ENCODE assay signal across 31 cellular contexts in the genomic region with DNA sequence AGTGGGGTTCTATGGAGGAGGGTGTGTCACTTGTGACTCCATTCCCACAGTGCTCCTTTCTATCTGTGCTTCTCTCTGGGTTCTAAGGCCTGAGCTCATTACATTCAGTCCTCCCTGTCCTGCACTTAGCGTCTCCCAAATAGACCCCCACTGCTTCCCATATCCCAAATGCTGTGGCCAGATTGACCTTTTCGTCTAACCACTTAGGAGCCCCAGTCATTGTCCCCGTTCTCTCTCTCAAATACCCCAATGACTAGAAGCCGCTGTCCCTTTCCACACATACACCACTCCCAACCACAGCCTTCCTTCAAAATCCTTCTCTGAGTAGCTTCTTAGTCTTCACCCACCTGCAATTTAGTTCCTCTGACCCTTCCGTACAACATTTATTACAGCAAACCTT.
A peak's percentile ranks its signal among the peaks of the same experiment; 100 is the strongest.
DNase-seq lines count a peak whose midpoint lies in the region; ATAC-seq and TF ChIP-seq lines count a peak whose summit lies in the region.
"Had no signal": no experiment of that assay in that cellular context is flagged by ENCODE, and none has a peak within 500 bp of the region (broad histone marks: within the 10 kb centered on the region; RNA-seq: fewer than 3 reads in every experiment).

No MANE protein-coding gene starts in this region.

- WGBS in esophagus muscularis mucosa = 93% methylated on average over 5 of the region's 5 CpGs

- CTCF ChIA-PET in activated CD8-positive, alpha-beta memory T cell treated with anti-CD3 and anti-CD28 coated beads, Interleukin-2, amount 10 ng/mL, durations not matched to agents 7 days and 5 days (lab: Charles Lee) = no interaction called here

- no peak for TF ChIP-seq EP300 in esophagus muscularis mucosa (IDR thresholded peaks at IDR 0.05)

- no peaks in the 10 kb centered on the region for H3K9me3 ChIP-seq in esophagus muscularis mucosa
- H3K9me3 ChIP-seq: A549, BE2C, BLaER1 had no signal

- no peaks in the 10 kb centered on the region for H3K9me3 Mint-ChIP-seq in activated CD8-positive, alpha-beta memory T cell treated with anti-CD3 and anti-CD28 coated beads, Interleukin-2, amount 10 ng/mL, durations not matched to agents 7 days and 5 days (ENCODE audit: low read depth)
- H3K9me3 Mint-ChIP-seq: CD4-positive, alpha-beta T cell; CD4-positive, CD25-positive, alpha-beta regulatory T cell; CD8-positive, alpha-beta memory T cell; CD8-positive, alpha-beta T cell had no signal

- H3K27ac Mint-ChIP-seq in activated CD8-positive, alpha-beta memory T cell treated with anti-CD3 and anti-CD28 coated beads, Interleukin-2, amount 10 ng/mL, durations not matched to agents 7 days and 5 days = no peak overlapping the region
- H3K27ac Mint-ChIP-seq: B cell; CD14-positive monocyte; CD4-positive, alpha-beta memory T cell; CD4-positive, alpha-beta T cell; CD8-positive, alpha-beta memory T cell; CD8-positive, alpha-beta T cell had no signal

- no peak for TF ChIP-seq POLR2A in esophagus muscularis mucosa (IDR thresholded peaks at IDR 0.05; ENCODE audit: low read depth)

- peaks cover 0 to 17% (median 0%) of the 10 kb centered on the region in 4 donors for H3K27me3 ChIP-seq in esophagus muscularis mucosa
- H3K27me3 ChIP-seq: BE2C; BLaER1; BLaER1 treated with 17β-estradiol and CSF1 and Interleukin-3, amounts not matched to agents 10 nM and 100 nM had no signal

- ATAC-seq in activated CD8-positive, alpha-beta memory T cell treated with anti-CD3 and anti-CD28 coated beads, Interleukin-2, amount 10 ng/mL, durations not matched to agents 7 days and 5 days = no peak
- ATAC-seq: A549; CD8-positive, alpha-beta T cell had no signal

- no peaks in the 10 kb centered on the region for H3K4me1 ChIP-seq in esophagus muscularis mucosa
- H3K4me1 ChIP-seq: A549, BE2C, BLaER1, Caco-2 had no signal

- H3K4me3 ChIP-seq in esophagus muscularis mucosa = no peak overlapping the region
- H3K4me3 ChIP-seq: A549; BLaER1; BLaER1 treated with 17β-estradiol and CSF1 and Interleukin-3, amounts not matched to agents 10 nM and 100 nM had no signal

- H3K27ac ChIP-seq in esophagus muscularis mucosa (replicated peaks in 1 of 4) = no peak overlapping the region
- H3K27ac ChIP-seq: 22Rv1; A549; BLaER1; BLaER1 treated with 17β-estradiol and CSF1 and Interleukin-3, amounts not matched to agents 10 nM and 100 nM; C4-2B had no signal

- no peak for TF ChIP-seq CTCF in esophagus muscularis mucosa (IDR thresholded peaks at IDR 0.05)

- no peaks in the 10 kb centered on the region for H3K4me1 Mint-ChIP-seq in activated CD8-positive, alpha-beta memory T cell treated with anti-CD3 and anti-CD28 coated beads, Interleukin-2, amount 10 ng/mL, durations not matched to agents 7 days and 5 days
- H3K4me1 Mint-ChIP-seq: B cell; CD4-positive, alpha-beta memory T cell; CD4-positive, CD25-positive, alpha-beta regulatory T cell; CD8-positive, alpha-beta memory T cell had no signal

- peaks cover 41% of the 10 kb centered on the region for H3K27me3 Mint-ChIP-seq in activated CD8-positive, alpha-beta memory T cell treated with anti-CD3 and anti-CD28 coated beads, Interleukin-2, amount 10 ng/mL, durations not matched to agents 7 days and 5 days

- peak; percentile 19 for DNase-seq in activated CD8-positive, alpha-beta memory T cell treated with anti-CD3 and anti-CD28 coated beads, Interleukin-2, amount 10 ng/mL, durations not matched to agents 7 days and 5 days
- DNase-seq in activated CD8-positive, alpha-beta memory T cell treated with anti-CD3 and anti-CD28 coated beads for 24 hours = no peak
- DNase-seq in esophagus muscularis mucosa (ENCODE audit: extremely low spot score) (peak; percentile 78), hepatic stellate cell (ENCODE audit: low spot score) (no peak)
- DNase-seq: 8988T; ACHN; AML-193; BE2C; C1 segment of cervical spinal cord; Caco-2; Calu3; CD4-positive, alpha-beta memory T cell; CD4-positive, alpha-beta T cell; CD4-positive, CD25-positive, alpha-beta regulatory T cell; CD8-positive, alpha-beta memory T cell; CD8-positive, alpha-beta T cell; COR-L47; DMS 273 treated with DMSO at 0.1 percent for 48 hours; DMS153; DMS53; DMS79; DMS79 treated with DMSO at 0.1 percent for 48 hours; DND-41; EL had no signal

- H3K4me3 Mint-ChIP-seq in activated CD8-positive, alpha-beta memory T cell treated with anti-CD3 and anti-CD28 coated beads, Interleukin-2, amount 10 ng/mL, durations not matched to agents 7 days and 5 days = no peak overlapping the region
- H3K4me3 Mint-ChIP-seq: B cell; CD14-positive monocyte; CD4-positive, alpha-beta memory T cell; CD4-positive, alpha-beta T cell; CD4-positive, CD25-positive, alpha-beta regulatory T cell; CD8-positive, alpha-beta memory T cell; CD8-positive, alpha-beta T cell had no signal

- H3K36me3 ChIP-seq in esophagus muscularis mucosa = no peaks in the 10 kb centered on the region
- H3K36me3 ChIP-seq: BE2C; BLaER1; BLaER1 treated with 17β-estradiol and CSF1 and Interleukin-3, amounts not matched to agents 10 nM and 100 nM had no signal

- intact Hi-C loops in esophagus muscularis mucosa (cut with DNase I) = no loop called here

- no peaks in the 10 kb centered on the region for H3K36me3 Mint-ChIP-seq in activated CD8-positive, alpha-beta memory T cell treated with anti-CD3 and anti-CD28 coated beads, Interleukin-2, amount 10 ng/mL, durations not matched to agents 7 days and 5 days
- H3K36me3 Mint-ChIP-seq: CD14-positive monocyte; CD4-positive, alpha-beta memory T cell; CD4-positive, CD25-positive, alpha-beta regulatory T cell; CD8-positive, alpha-beta memory T cell; CD8-positive, alpha-beta T cell had no signal

Comparison
In these comparisons a context has a peak if more than half of its experiments do, and no peak if none do; other contexts are left out.
1. DNase-seq: peak in activated CD8-positive, alpha-beta memory T cell treated with anti-CD3 and anti-CD28 coated beads, Interleukin-2, amount 10 ng/mL, durations not matched to agents 7 days and 5 days (single experiment) and esophagus muscularis mucosa (single experiment); none in activated CD8-positive, alpha-beta memory T cell treated with anti-CD3 and anti-CD28 coated beads for 24 hours (single experiment) and hepatic stellate cell (single experiment).